9 cellular contexts compared by ENCODE assay signal in genomic region chr7:93799750-93800357, GRCh38.
DNase-seq lines count a peak whose midpoint lies in the region; ATAC-seq, FAIRE-seq and TF ChIP-seq lines count a peak whose summit lies in the region.
"Had no signal": no experiment of that assay in that cellular context is flagged by ENCODE, and none has a peak within 500 bp of the region (broad histone marks: within the 10 kb centered on the region; RNA-seq: fewer than 3 reads in every experiment).

No MANE protein-coding gene starts in this region.

- no peak overlapping the region for H3K27ac Mint-ChIP-seq in T-helper 2 cell treated with Interferon-gamma antibody and Interleukin-4, amounts not matched to agents 5 μg/mL and 100 μg/mL, for 36 hours

- H3K27me3 Mint-ChIP-seq in T-helper 2 cell treated with Interferon-gamma antibody and Interleukin-4, amounts not matched to agents 5 μg/mL and 100 μg/mL, for 36 hours (ENCODE audit: low read depth), result no peaks in the 10 kb centered on the region

- H3K9me3 Mint-ChIP-seq in T-helper 2 cell treated with Interferon-gamma antibody and Interleukin-4, amounts not matched to agents 5 μg/mL and 100 μg/mL, for 36 hours, result no peaks in the 10 kb centered on the region

- DNase-seq in AG10803 (ENCODE audit: low read depth) (peak; percentile 33), HCEC 1CT (peak; percentile 7), iPS-NIHi7 (ENCODE audit: extremely low spot score) (peak; percentile 32)
- no peak for DNase-seq in T-helper 2 cell treated with Interferon-gamma antibody and Interleukin-4, amounts not matched to agents 5 μg/mL and 100 μg/mL, for 36 hours (ENCODE audit: low spot score)
- DNase-seq in NK-92 treated with Interleukin-12 subunit alpha and Interleukin-12 subunit beta, amount 100 ng/mL, for 24 hours (lab: John Stamatoyannopoulos, UW), result no peak
- DNase-seq: colonic mucosa had no signal

- peak; percentile 70 for FAIRE-seq in TTC549 (lab: Jason Lieb, UNC)

- H3K4me1 Mint-ChIP-seq in T-helper 2 cell treated with Interferon-gamma antibody and Interleukin-4, amounts not matched to agents 5 μg/mL and 100 μg/mL, for 36 hours (ENCODE audit: low read depth), result no peaks in the 10 kb centered on the region

- no peak overlapping the region for H3K4me3 Mint-ChIP-seq in T-helper 2 cell treated with Interferon-gamma antibody and Interleukin-4, amounts not matched to agents 5 μg/mL and 100 μg/mL, for 36 hours

- H3K36me3 Mint-ChIP-seq in T-helper 2 cell treated with Interferon-gamma antibody and Interleukin-4, amounts not matched to agents 5 μg/mL and 100 μg/mL, for 36 hours (ENCODE audit: low read depth), result no peaks in the 10 kb centered on the region

- H3K4me3 ChIP-seq in AG10803 (ENCODE audit: low read length), result no peak overlapping the region
- H3K4me3 ChIP-seq: colonic mucosa had no signal

- peak; percentile 75 for TF ChIP-seq CTCF in AG10803 (conservative IDR thresholded peaks at IDR 0.05; ENCODE audit: low read length)

- ATAC-seq in HG02571 (IDR thresholded peaks at IDR 0.05; ENCODE audit: unreplicated experiment), result no peak
- no peak for ATAC-seq in GM18517 (IDR thresholded peaks at IDR 0.05; ENCODE audit: unreplicated experiment)

Comparison
In these comparisons a context has a peak if more than half of its experiments do, and no peak if none do; other contexts are left out.
1. DNase-seq: peak in AG10803 (single experiment), HCEC 1CT (single experiment) and iPS-NIHi7 (single experiment); none in T-helper 2 cell treated with Interferon-gamma antibody and Interleukin-4, amounts not matched to agents 5 μg/mL and 100 μg/mL, for 36 hours (single experiment) and NK-92 treated with Interleukin-12 subunit alpha and Interleukin-12 subunit beta, amount 100 ng/mL, for 24 hours (single experiment).